17 cellular contexts compared by ENCODE assay signal in genomic region chr10:3228610-3228945, GRCh38.
"Had no signal": no experiment of that assay in that cellular context is flagged by ENCODE, and none has a peak within 500 bp of the region (broad histone marks: within the 10 kb centered on the region; RNA-seq: fewer than 3 reads in every experiment).

No MANE protein-coding gene starts in this region.

- H3K4me1 ChIP-seq: parathyroid adenoma had no signal

- H3K9ac ChIP-seq: parathyroid adenoma had no signal

- H3K4me3 ChIP-seq: tibial artery had no signal

- H3K27ac ChIP-seq: parathyroid adenoma had no signal

- H3K9me3 Mint-ChIP-seq: activated naive CD8-positive, alpha-beta T cell treated with anti-CD3 and anti-CD28 coated beads, Interleukin-2, amount 10 ng/mL, durations not matched to agents 7 days and 5 days; T-helper 1 cell treated with Interleukin-12 subunit alpha and Interleukin-12 subunit beta and Interleukin-4 antibody, amounts not matched to agents 30 μg/mL and 1 μg/mL, for 36 hours had no signal

- H3K9me3 ChIP-seq: tibial artery had no signal

- DNase-seq: activated CD4-positive, alpha-beta T cell treated with anti-CD3 and anti-CD28 coated beads, Interleukin-2, amount 50 U/mL, for 1 hour; activated CD4-positive, CD25-positive, alpha-beta regulatory T cell; activated gamma-delta T cell; activated T-cell treated with anti-CD3 and anti-CD28 coated beads, Interleukin-2, amount 50 U/mL, for 1 hour; caudate nucleus; cortex of kidney; effector CD8-positive, alpha-beta T cell; hippocampal formation; kidney glomerular epithelial cell; midbrain; retina; stimulated activated CD4-positive, alpha-beta T cell treated with anti-CD3 and anti-CD28 coated beads, Interleukin-15, amount 100 ng/mL, for 24 hours; stimulated activated CD4-positive, alpha-beta T cell treated with anti-CD3 and anti-CD28 coated beads, Interleukin-4, amount 100 ng/mL, for 24 hours; tibial artery had no signal

- H3K79me2 ChIP-seq: parathyroid adenoma had no signal

- H3K4me3 Mint-ChIP-seq: T-helper 1 cell treated with Interleukin-12 subunit alpha and Interleukin-12 subunit beta and Interleukin-4 antibody, amounts not matched to agents 30 μg/mL and 1 μg/mL, for 36 hours had no signal

- H3K36me3 ChIP-seq: tibial artery had no signal

- H3K27me3 ChIP-seq: tibial artery had no signal

- H3K36me3 Mint-ChIP-seq: activated naive CD8-positive, alpha-beta T cell treated with anti-CD3 and anti-CD28 coated beads, Interleukin-2, amount 10 ng/mL, durations not matched to agents 7 days and 5 days had no signal

- H2AFZ ChIP-seq: parathyroid adenoma had no signal
